ENCODE assay signal across 8 cellular contexts in genomic region chr19:15161028-15161984, GRCh38. TPM values are rescaled to one million over a fixed set of nuclear protein-coding genes. Genes with fewer than 3 reads are reported as not detected.
DNase-seq lines count a peak whose midpoint lies in the region; ATAC-seq and TF ChIP-seq lines count a peak whose summit lies in the region.

No MANE protein-coding gene starts in this region.

- H3K9me2 ChIP-seq in DOHH2 (replicated peaks; ENCODE audit: control insufficient read depth, low read length), result no peaks in the 10 kb centered on the region

- H3K18ac ChIP-seq in neuronal stem cell (ENCODE audit: low read length), result no peak overlapping the region

- no peak for ATAC-seq in HG03571 (IDR thresholded peaks at IDR 0.05; ENCODE audit: unreplicated experiment)

- H3K9me3 ChIP-seq in DOHH2 (ENCODE audit: control insufficient read depth, insufficient read depth, low read length) (peaks cover 13% of the 10 kb centered on the region; the same call in 1 of the 2 replicates), neuronal stem cell (replicated peaks in 1 of 2; ENCODE audit: control insufficient read depth in 2 of 2, insufficient read depth in 1 of 2, low read depth in 1 of 2, low read length in 2 of 2) (peaks cover 3 to 36% of the 10 kb centered on the region in 2 donors)

- H3K36me3 ChIP-seq in DOHH2 (ENCODE audit: control insufficient read depth, low read length), result no peaks in the 10 kb centered on the region
- peaks cover 53 to 69% of the 10 kb centered on the region in 2 donors for H3K36me3 ChIP-seq in neuronal stem cell (replicated peaks in 1 of 2; ENCODE audit: control insufficient read depth in 2 of 2, insufficient read depth in 2 of 2, low read length in 2 of 2)

- H3K4me1 ChIP-seq in DOHH2 (ENCODE audit: control insufficient read depth, low read length), result peaks cover 10% of the 10 kb centered on the region
- H3K4me1 ChIP-seq in neuronal stem cell (ENCODE audit: control insufficient read depth in 2 of 2, insufficient read depth in 1 of 2, low read depth in 1 of 2, low read length in 2 of 2), result no peaks in the 10 kb centered on the region

- no peak overlapping the region for H2BK120ac ChIP-seq in neuronal stem cell (ENCODE audit: low read depth, low read length)

- H2BK12ac ChIP-seq in neuronal stem cell (ENCODE audit: low read length), result no peak overlapping the region

- H2AK5ac ChIP-seq in neuronal stem cell (ENCODE audit: low read depth, low read length), result no peak overlapping the region

- H4K91ac ChIP-seq in neuronal stem cell (ENCODE audit: low read depth, low read length, poor library complexity), result no peak overlapping the region

- no peaks in the 10 kb centered on the region for H3K79me1 ChIP-seq in neuronal stem cell (ENCODE audit: low read depth, low read length)

- H2BK15ac ChIP-seq in neuronal stem cell (ENCODE audit: low read length), result no peak overlapping the region

- H3K4me3 ChIP-seq in DOHH2 (ENCODE audit: low read length) (no peak overlapping the region), HFF-Myc (replicated peaks; ENCODE audit: low read depth, low read length) (no peak overlapping the region), neuronal stem cell (ENCODE audit: low read length in 2 of 2) (no peak overlapping the region)

- H3K14ac ChIP-seq in neuronal stem cell (ENCODE audit: low read length), result no peak overlapping the region

- no peak overlapping the region for H2AFZ ChIP-seq in neuronal stem cell (ENCODE audit: low read length)

- no peak overlapping the region for H3K9ac ChIP-seq in neuronal stem cell (ENCODE audit: low read depth, low read length, poor library complexity)

- DNase-seq in HFF-Myc (ENCODE audit: extremely low read depth, low read depth) (no peak), RWPE1 (ENCODE audit: low spot score) (peak; percentile 60), kidney tubule cell (ENCODE audit: low spot score) (peak; percentile 10), posterior vena cava (ENCODE audit: low spot score) (no peak), NCI-H526 treated with DMSO at 0.1 percent for 48 hours (lab: John Stamatoyannopoulos, UW) (no peak), neuronal stem cell (ENCODE audit: low spot score) (no peak)

- H3K27me3 ChIP-seq in DOHH2 (ENCODE audit: control insufficient read depth, low read length) (no peaks in the 10 kb centered on the region), neuronal stem cell (ENCODE audit: control insufficient read depth in 3 of 3, insufficient read depth in 3 of 3, low read depth in 1 of 3, low read length in 3 of 3) (no peaks in the 10 kb centered on the region)

- H3K4ac ChIP-seq in neuronal stem cell (ENCODE audit: low read length), result no peak overlapping the region

- H3K4me2 ChIP-seq in DOHH2 (ENCODE audit: low read length), result no peak overlapping the region
- no peak overlapping the region for H3K4me2 ChIP-seq in neuronal stem cell (ENCODE audit: insufficient read depth, low read length, poor library complexity, severe bottlenecking)

- TF ChIP-seq CTCF in DOHH2 (IDR thresholded peaks at IDR 0.05; ENCODE audit: low read depth, low read length, poor library complexity, severe bottlenecking) (peak; percentile 83), HFF-Myc (IDR thresholded peaks at IDR 0.05; ENCODE audit: low read depth, low read length, missing control alignments) (peak; percentile 30), RWPE1 (conservative IDR thresholded peaks at IDR 0.05; ENCODE audit: low read depth) (peak; percentile 71)

- POLR2A ChIA-PET in RWPE1 (lab: Yijun Ruan, JAX; ENCODE audit: low non-redundant PET), result no interaction called here

- CTCF ChIA-PET in RWPE1 (lab: Yijun Ruan, JAX), result interaction anchor here (0.6 to 1.4 kb wide), 10 partner anchors 10 to 296 kb away, joined by 3 to 16 read pairs (median 4); no protein-coding TSS in a partner anchor

- H3K79me2 ChIP-seq in DOHH2 (ENCODE audit: control insufficient read depth, low read length), result no peaks in the 10 kb centered on the region

- H4K8ac ChIP-seq in neuronal stem cell (ENCODE audit: low read depth, low read length), result no peak overlapping the region

- H3K27ac ChIP-seq in DOHH2 (ENCODE audit: low read depth, low read length), result no peak overlapping the region
- no peak overlapping the region for H3K27ac ChIP-seq in RWPE1
- H3K27ac ChIP-seq in neuronal stem cell (replicated peaks; ENCODE audit: low read length), result no peak overlapping the region

- H3F3A ChIP-seq in DOHH2 (ENCODE audit: control insufficient read depth, insufficient read depth), result no peaks in the 10 kb centered on the region

- H3K23ac ChIP-seq in neuronal stem cell (ENCODE audit: low read depth, low read length, poor library complexity), result no peak overlapping the region

- no CpG with 5 or more reads among the region's 42 CpGs for WGBS in neuronal stem cell (ENCODE audit: extremely low coverage in 2 of 2, insufficient read length in 2 of 2, insufficient replicate concordance in 1 of 2), 2 donors

- H2BK5ac ChIP-seq in neuronal stem cell (ENCODE audit: low read length), result no peak overlapping the region

- no peaks in the 10 kb centered on the region for H4K20me1 ChIP-seq in DOHH2 (ENCODE audit: control insufficient read depth, insufficient read depth, low read depth, low read length)

- intact Hi-C loops in posterior vena cava (cut with DNase I), result loop anchor here in 1 of 2 donors (5.0 kb wide), 1 partner anchor 1674 kb away; no protein-coding TSS in a partner anchor

RNA-seq across cellular contexts. Expression of gene NOTCH3, which starts 39.5 kb away (rescaled TPM):
- 100 to 1,000 TPM; 164 to 165 TPM for total RNA-seq in posterior vena cava
- polyA plus RNA-seq in neuronal stem cell (2013, experiment 1 of 2), result 33.0 TPM
- 33.5 TPM for polyA plus RNA-seq in neuronal stem cell (2013, experiment 2 of 2)

RNA-seq across cellular contexts. Expression of gene SYDE1, which starts 54.1 kb away (rescaled TPM):
- total RNA-seq in posterior vena cava, result 10 to 100 TPM; 42.4 to 44.6 TPM
- polyA plus RNA-seq in neuronal stem cell (2013, experiment 1 of 2), result 12.9 TPM
- polyA plus RNA-seq in neuronal stem cell (2013, experiment 2 of 2), result 13.2 TPM

Comparison
In these comparisons a context has a peak if more than half of its experiments do, and no peak if none do; other contexts are left out.
1. CTCF ChIP-seq: peak in every context shown above with its lines; median percentile 83 in DOHH2; 71 in RWPE1; 30 in HFF-Myc.
2. DNase-seq: peak in RWPE1 (single experiment) and kidney tubule cell (single experiment); none in HFF-Myc (single experiment), posterior vena cava (single experiment), NCI-H526 treated with DMSO at 0.1 percent for 48 hours (single experiment) and neuronal stem cell (single experiment).